13 cellular contexts compared by ENCODE assay signal in the genomic region with DNA sequence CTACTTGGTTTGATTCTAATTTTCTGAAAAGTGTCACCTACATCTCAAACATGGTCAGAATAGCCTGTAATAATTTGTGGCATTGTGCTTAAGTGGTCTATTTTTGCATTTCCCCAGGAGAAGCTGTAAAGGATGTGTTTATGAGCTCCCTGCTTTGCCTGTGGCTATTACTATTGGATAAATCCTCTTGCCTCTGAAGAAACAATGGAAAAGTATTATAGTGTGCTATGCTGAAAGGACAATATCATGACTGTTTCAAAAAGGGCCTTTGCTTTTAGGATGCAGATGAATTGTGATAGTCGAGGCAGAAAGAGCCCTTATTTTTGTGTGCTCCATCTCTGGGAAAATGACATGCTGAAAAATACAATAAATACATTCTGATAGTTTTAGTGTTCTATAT.
A peak's percentile ranks its signal among the peaks of the same experiment; 100 is the strongest.
DNase-seq lines count a peak whose midpoint lies in the region; FAIRE-seq and TF ChIP-seq lines count a peak whose summit lies in the region.
"Had no signal": no experiment of that assay in that cellular context is flagged by ENCODE, and none has a peak within 500 bp of the region (broad histone marks: within the 10 kb centered on the region; RNA-seq: fewer than 3 reads in every experiment).

No MANE protein-coding gene starts in this region.

- H4K20me1 ChIP-seq in smooth muscle cell (ENCODE audit: low read depth) = no peaks in the 10 kb centered on the region

- H2AFZ ChIP-seq in smooth muscle cell (ENCODE audit: low read depth) = peak overlapping the region; percentile 40
- H2AFZ ChIP-seq: PC-9 had no signal

- H3K4me3 Mint-ChIP-seq in CD14-positive monocyte = no peak overlapping the region

- no peaks in the 10 kb centered on the region for H3F3A ChIP-seq in smooth muscle cell (ENCODE audit: low read depth)

- H3K27me3 ChIP-seq in smooth muscle cell (ENCODE audit: low read depth) = no peaks in the 10 kb centered on the region

- no peak overlapping the region for H3K4me3 ChIP-seq in smooth muscle cell
- H3K4me3 ChIP-seq: A549, PC-9 had no signal

- H3K36me3 ChIP-seq in smooth muscle cell (ENCODE audit: low read depth) = no peaks in the 10 kb centered on the region

- H3K4me1 ChIP-seq in smooth muscle cell (ENCODE audit: low read depth) = peaks cover 5% of the 10 kb centered on the region

- peaks cover 8% of the 10 kb centered on the region for H3K4me1 Mint-ChIP-seq in CD14-positive monocyte

- TF ChIP-seq POLR2A in GM12892 (IDR thresholded peaks at IDR 0.05; ENCODE audit: low read depth, low read length) = no peak

- no peaks in the 10 kb centered on the region for H3K36me3 Mint-ChIP-seq in CD14-positive monocyte

- H3K9me3 Mint-ChIP-seq in CD14-positive monocyte = peaks cover 0 to 10% (median 5%) of the 10 kb centered on the region in 7 donors

- H3K27me3 Mint-ChIP-seq in CD14-positive monocyte (ENCODE audit: low read depth in 3 of 3) = peaks cover 0 to 3% (median 0%) of the 10 kb centered on the region in 3 donors

- no peaks in the 10 kb centered on the region for H3K79me2 ChIP-seq in smooth muscle cell (ENCODE audit: low read depth)

- H3K9ac ChIP-seq in smooth muscle cell (ENCODE audit: low read depth) = no peak overlapping the region

- intact Hi-C loops in CD14-positive monocyte (cut with micrococcal nuclease) = no loop called here

- no peaks in the 10 kb centered on the region for H3K9me3 ChIP-seq in smooth muscle cell (replicated peaks; ENCODE audit: low read depth)
- H3K9me3 ChIP-seq: A549 had no signal

- DNase-seq in GM12892 (ENCODE audit: insufficient read length) (no peak), SK-MEL-5 (ENCODE audit: low read depth, low spot score) (peak; percentile 77), globus pallidus (ENCODE audit: low spot score) (peak; percentile 74), smooth muscle cell (lab: John Stamatoyannopoulos, UW; ENCODE audit: unreplicated experiment) (no peak), CD14-positive monocyte (ENCODE audit: low spot score) (no peak), DMS114 treated with DMSO at 0.1 percent for 48 hours (lab: John Stamatoyannopoulos, UW; ENCODE audit: unreplicated experiment) (no peak)
- no peak for DNase-seq in stimulated activated naive CD4-positive, alpha-beta T cell treated with Interleukin-2 at 50 U/mL for 16 hours (lab: John Stamatoyannopoulos, UW)
- DNase-seq: DMS153, NCI-H1930, NCI-H2171 treated with DMSO at 0.1 percent for 48 hours, NCI-H510A treated with DMSO at 0.1 percent for 48 hours, PC-9 had no signal

- peak; percentile 56 for FAIRE-seq in GM12892 (lab: Jason Lieb, UNC)
- FAIRE-seq: A549 had no signal

- TF ChIP-seq CTCF in smooth muscle cell (IDR thresholded peaks at IDR 0.05; ENCODE audit: borderline replicate concordance, insufficient read depth, poor library complexity, severe bottlenecking) (no peak), CD14-positive monocyte (IDR thresholded peaks at IDR 0.05) (no peak)

- in situ Hi-C loops in SK-MEL-5 (cut with HindIII; ENCODE audit: low pct_unique_long_range_greater_than_20kb, low sequenced_read_pairs) = no loop called here

- no peak overlapping the region for H3K27ac Mint-ChIP-seq in CD14-positive monocyte

- no peak overlapping the region for H3K27ac ChIP-seq in smooth muscle cell (ENCODE audit: low read depth)
- H3K27ac ChIP-seq: A549, PC-9 had no signal

- WGBS in smooth muscle cell (ENCODE audit: low lambda C conversion rate) = 82% methylated on average over 1 of the region's 1 CpG

- no peak overlapping the region for H3K4me2 ChIP-seq in smooth muscle cell
- H3K4me2 ChIP-seq: A549, PC-9 had no signal

Comparison
In these comparisons a context has a peak if more than half of its experiments do, and no peak if none do; other contexts are left out.
1. DNase-seq: peak in SK-MEL-5 (single experiment) and globus pallidus (single experiment); none in GM12892 (single experiment), smooth muscle cell (single experiment), stimulated activated naive CD4-positive, alpha-beta T cell treated with Interleukin-2 at 50 U/mL for 16 hours (single experiment), CD14-positive monocyte (single experiment) and DMS114 treated with DMSO at 0.1 percent for 48 hours (single experiment).